In genomic region chr5:101716941-101717340, GRCh38 we compare ENCODE assay signal across 15 cellular contexts.
A peak's percentile ranks its signal among the peaks of the same experiment; 100 is the strongest.
DNase-seq lines count a peak whose midpoint lies in the region; TF ChIP-seq lines count a peak whose summit lies in the region.
"Had no signal": no experiment of that assay in that cellular context is flagged by ENCODE, and none has a peak within 500 bp of the region (broad histone marks: within the 10 kb centered on the region; RNA-seq: fewer than 3 reads in every experiment).

No MANE protein-coding gene starts in this region.

- H3K4me1 ChIP-seq in tibial artery: no peaks in the 10 kb centered on the region
- H3K4me1 ChIP-seq: A549; BLaER1 treated with 17β-estradiol and CSF1 and Interleukin-3, amounts not matched to agents 10 nM and 100 nM had no signal

- no peaks in the 10 kb centered on the region for H3K27me3 ChIP-seq in tibial artery
- H3K27me3 ChIP-seq: BLaER1 treated with 17β-estradiol and CSF1 and Interleukin-3, amounts not matched to agents 10 nM and 100 nM had no signal

- no peak overlapping the region for H3K4me3 ChIP-seq in LNCaP clone FGC (ENCODE audit: low read depth, low read length)
- no peak overlapping the region for H3K4me3 ChIP-seq in tibial artery
- H3K4me3 ChIP-seq: A549; BLaER1 treated with 17β-estradiol and CSF1 and Interleukin-3, amounts not matched to agents 10 nM and 100 nM had no signal

- H3K9me3 ChIP-seq in tibial artery: peaks cover 0 to 4% (median 0%) of the 10 kb centered on the region in 3 donors
- H3K9me3 ChIP-seq: A549; BLaER1 treated with 17β-estradiol and CSF1 and Interleukin-3, amounts not matched to agents 10 nM and 100 nM; Caco-2 had no signal

- intact Hi-C loops in tibial artery (cut with DNase I; ENCODE audit: low total_unique reads): no loop called here

- DNase-seq in NCI-H146 (lab: John Stamatoyannopoulos, UW) (peak; percentile 6), NCI-H146 treated with DMSO at 0.1 percent for 48 hours (lab: John Stamatoyannopoulos, UW; ENCODE audit: unreplicated experiment) (no peak), LNCaP clone FGC (ENCODE audit: low read depth) (peak; percentile 47), SK-N-DZ (ENCODE audit: low spot score) (peak; percentile 88), tibial artery (no peak)
- DNase-seq: AML-193; Calu3; CD4-positive, alpha-beta T cell; CD8-positive, alpha-beta T cell; DMS79 treated with DMSO at 0.1 percent for 48 hours; GF-D8 had no signal

- no peaks in the 10 kb centered on the region for H3K36me3 ChIP-seq in tibial artery
- H3K36me3 ChIP-seq: BLaER1 treated with 17β-estradiol and CSF1 and Interleukin-3, amounts not matched to agents 10 nM and 100 nM had no signal

- TF ChIP-seq CTCF in LNCaP clone FGC (IDR thresholded peaks at IDR 0.05; ENCODE audit: control insufficient read depth, extremely low read depth, insufficient read depth) (no peak), tibial artery (IDR thresholded peaks at IDR 0.05) (no peak)

- H3K27ac ChIP-seq in tibial artery: no peak overlapping the region
- H3K27ac ChIP-seq: 22Rv1; A549; BLaER1 treated with 17β-estradiol and CSF1 and Interleukin-3, amounts not matched to agents 10 nM and 100 nM had no signal

Comparison
In these comparisons a context has a peak if more than half of its experiments do, and no peak if none do; other contexts are left out.
1. DNase-seq: peak in NCI-H146 (single experiment), LNCaP clone FGC (single experiment) and SK-N-DZ (single experiment); none in NCI-H146 treated with DMSO at 0.1 percent for 48 hours (single experiment) and tibial artery (0 of 2).